Comparison of ENCODE assay signal across 1 cellular context in the genomic region with DNA sequence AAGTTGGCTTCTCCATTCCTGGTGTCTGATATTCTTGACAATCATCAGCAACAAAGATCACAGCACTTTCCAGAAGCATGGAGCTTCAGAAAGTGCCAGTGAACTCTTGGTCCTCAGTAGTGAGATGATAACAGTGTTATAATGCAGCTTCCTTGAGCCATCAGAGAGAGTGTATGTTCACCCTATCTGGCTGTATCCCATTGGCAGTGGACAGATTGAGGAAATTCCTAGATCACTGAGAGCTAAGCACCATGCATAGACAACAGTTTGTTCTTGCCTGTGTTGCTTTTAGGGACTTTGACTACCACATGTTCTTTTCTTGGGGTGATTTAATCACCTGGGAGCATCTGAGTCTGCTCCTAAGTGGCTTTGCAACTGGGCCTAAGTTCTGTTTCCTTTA.
TF ChIP-seq lines count a peak whose summit lies in the region.

No MANE protein-coding gene starts in this region.

TF ChIP-seq in GM23338, 12 proteins besides CTCF, POLR2A, EP300 and RAD21:
- TF ChIP-seq, protein P1, sequence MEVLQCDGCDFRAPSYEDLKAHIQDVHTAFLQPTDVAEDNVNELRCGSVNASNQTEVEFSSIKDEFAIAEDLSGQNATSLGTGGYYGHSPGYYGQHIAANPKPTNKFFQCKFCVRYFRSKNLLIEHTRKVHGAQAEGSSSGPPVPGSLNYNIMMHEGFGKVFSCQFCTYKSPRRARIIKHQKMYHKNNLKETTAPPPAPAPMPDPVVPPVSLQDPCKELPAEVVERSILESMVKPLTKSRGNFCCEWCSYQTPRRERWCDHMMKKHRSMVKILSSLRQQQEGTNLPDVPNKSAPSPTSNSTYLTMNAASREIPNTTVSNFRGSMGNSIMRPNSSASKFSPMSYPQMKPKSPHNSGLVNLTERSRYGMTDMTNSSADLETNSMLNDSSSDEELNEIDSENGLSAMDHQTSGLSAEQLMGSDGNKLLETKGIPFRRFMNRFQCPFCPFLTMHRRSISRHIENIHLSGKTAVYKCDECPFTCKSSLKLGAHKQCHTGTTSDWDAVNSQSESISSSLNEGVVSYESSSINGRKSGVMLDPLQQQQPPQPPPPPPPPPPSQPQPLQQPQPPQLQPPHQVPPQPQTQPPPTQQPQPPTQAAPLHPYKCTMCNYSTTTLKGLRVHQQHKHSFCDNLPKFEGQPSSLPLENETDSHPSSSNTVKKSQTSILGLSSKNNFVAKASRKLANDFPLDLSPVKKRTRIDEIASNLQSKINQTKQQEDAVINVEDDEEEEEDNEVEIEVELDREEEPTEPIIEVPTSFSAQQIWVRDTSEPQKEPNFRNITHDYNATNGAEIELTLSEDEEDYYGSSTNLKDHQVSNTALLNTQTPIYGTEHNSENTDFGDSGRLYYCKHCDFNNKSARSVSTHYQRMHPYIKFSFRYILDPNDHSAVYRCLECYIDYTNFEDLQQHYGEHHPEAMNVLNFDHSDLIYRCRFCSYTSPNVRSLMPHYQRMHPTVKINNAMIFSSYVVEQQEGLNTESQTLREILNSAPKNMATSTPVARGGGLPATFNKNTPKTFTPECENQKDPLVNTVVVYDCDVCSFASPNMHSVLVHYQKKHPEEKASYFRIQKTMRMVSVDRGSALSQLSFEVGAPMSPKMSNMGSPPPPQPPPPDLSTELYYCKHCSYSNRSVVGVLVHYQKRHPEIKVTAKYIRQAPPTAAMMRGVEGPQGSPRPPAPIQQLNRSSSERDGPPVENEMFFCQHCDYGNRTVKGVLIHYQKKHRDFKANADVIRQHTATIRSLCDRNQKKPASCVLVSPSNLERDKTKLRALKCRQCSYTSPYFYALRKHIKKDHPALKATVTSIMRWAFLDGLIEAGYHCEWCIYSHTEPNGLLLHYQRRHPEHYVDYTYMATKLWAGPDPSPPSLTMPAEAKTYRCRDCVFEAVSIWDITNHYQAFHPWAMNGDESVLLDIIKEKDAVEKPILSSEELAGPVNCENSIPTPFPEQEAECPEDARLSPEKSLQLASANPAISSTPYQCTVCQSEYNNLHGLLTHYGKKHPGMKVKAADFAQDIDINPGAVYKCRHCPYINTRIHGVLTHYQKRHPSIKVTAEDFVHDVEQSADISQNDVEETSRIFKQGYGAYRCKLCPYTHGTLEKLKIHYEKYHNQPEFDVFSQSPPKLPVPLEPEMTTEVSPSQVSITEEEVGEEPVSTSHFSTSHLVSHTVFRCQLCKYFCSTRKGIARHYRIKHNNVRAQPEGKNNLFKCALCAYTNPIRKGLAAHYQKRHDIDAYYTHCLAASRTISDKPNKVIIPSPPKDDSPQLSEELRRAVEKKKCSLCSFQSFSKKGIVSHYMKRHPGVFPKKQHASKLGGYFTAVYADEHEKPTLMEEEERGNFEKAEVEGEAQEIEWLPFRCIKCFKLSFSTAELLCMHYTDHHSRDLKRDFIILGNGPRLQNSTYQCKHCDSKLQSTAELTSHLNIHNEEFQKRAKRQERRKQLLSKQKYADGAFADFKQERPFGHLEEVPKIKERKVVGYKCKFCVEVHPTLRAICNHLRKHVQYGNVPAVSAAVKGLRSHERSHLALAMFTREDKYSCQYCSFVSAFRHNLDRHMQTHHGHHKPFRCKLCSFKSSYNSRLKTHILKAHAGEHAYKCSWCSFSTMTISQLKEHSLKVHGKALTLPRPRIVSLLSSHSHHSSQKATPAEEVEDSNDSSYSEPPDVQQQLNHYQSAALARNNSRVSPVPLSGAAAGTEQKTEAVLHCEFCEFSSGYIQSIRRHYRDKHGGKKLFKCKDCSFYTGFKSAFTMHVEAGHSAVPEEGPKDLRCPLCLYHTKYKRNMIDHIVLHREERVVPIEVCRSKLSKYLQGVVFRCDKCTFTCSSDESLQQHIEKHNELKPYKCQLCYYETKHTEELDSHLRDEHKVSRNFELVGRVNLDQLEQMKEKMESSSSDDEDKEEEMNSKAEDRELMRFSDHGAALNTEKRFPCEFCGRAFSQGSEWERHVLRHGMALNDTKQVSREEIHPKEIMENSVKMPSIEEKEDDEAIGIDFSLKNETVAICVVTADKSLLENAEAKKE (CRISPR knock-in tag; IDR thresholded peaks at IDR 0.05) = no peak
- TF ChIP-seq EZH2 (IDR thresholded peaks at IDR 0.05; ENCODE audit: low read depth, unreplicated experiment) (no peak), ZNF114 (CRISPR knock-in tag; IDR thresholded peaks at IDR 0.05) (no peak), NANOG (IDR thresholded peaks at IDR 0.05; ENCODE audit: borderline replicate concordance) (no peak), CREB1 (CRISPR knock-in tag; IDR thresholded peaks at IDR 0.05; ENCODE audit: low read depth) (no peak), EZH2phosphoT487 (IDR thresholded peaks at IDR 0.05; ENCODE audit: unreplicated experiment) (no peak), STAT1 (IDR thresholded peaks at IDR 0.05; ENCODE audit: unreplicated experiment) (no peak), ZNF331 (CRISPR knock-in tag; IDR thresholded peaks at IDR 0.05; ENCODE audit: low read depth) (no peak), POLR2AphosphoS5 (IDR thresholded peaks at IDR 0.05; ENCODE audit: low read depth) (no peak), JUNB (IDR thresholded peaks at IDR 0.05; ENCODE audit: unreplicated experiment) (no peak)
- TF ChIP-seq, protein P2, sequence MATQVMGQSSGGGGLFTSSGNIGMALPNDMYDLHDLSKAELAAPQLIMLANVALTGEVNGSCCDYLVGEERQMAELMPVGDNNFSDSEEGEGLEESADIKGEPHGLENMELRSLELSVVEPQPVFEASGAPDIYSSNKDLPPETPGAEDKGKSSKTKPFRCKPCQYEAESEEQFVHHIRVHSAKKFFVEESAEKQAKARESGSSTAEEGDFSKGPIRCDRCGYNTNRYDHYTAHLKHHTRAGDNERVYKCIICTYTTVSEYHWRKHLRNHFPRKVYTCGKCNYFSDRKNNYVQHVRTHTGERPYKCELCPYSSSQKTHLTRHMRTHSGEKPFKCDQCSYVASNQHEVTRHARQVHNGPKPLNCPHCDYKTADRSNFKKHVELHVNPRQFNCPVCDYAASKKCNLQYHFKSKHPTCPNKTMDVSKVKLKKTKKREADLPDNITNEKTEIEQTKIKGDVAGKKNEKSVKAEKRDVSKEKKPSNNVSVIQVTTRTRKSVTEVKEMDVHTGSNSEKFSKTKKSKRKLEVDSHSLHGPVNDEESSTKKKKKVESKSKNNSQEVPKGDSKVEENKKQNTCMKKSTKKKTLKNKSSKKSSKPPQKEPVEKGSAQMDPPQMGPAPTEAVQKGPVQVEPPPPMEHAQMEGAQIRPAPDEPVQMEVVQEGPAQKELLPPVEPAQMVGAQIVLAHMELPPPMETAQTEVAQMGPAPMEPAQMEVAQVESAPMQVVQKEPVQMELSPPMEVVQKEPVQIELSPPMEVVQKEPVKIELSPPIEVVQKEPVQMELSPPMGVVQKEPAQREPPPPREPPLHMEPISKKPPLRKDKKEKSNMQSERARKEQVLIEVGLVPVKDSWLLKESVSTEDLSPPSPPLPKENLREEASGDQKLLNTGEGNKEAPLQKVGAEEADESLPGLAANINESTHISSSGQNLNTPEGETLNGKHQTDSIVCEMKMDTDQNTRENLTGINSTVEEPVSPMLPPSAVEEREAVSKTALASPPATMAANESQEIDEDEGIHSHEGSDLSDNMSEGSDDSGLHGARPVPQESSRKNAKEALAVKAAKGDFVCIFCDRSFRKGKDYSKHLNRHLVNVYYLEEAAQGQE (IDR thresholded peaks at IDR 0.05; ENCODE audit: unreplicated experiment) = no peak
- TF ChIP-seq, protein P3, sequence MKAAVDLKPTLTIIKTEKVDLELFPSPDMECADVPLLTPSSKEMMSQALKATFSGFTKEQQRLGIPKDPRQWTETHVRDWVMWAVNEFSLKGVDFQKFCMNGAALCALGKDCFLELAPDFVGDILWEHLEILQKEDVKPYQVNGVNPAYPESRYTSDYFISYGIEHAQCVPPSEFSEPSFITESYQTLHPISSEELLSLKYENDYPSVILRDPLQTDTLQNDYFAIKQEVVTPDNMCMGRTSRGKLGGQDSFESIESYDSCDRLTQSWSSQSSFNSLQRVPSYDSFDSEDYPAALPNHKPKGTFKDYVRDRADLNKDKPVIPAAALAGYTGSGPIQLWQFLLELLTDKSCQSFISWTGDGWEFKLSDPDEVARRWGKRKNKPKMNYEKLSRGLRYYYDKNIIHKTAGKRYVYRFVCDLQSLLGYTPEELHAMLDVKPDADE (IDR thresholded peaks at IDR 0.05) = no peak
TF ChIP-seq in GM23338: peak in this region for 0.
